In the genomic region with DNA sequence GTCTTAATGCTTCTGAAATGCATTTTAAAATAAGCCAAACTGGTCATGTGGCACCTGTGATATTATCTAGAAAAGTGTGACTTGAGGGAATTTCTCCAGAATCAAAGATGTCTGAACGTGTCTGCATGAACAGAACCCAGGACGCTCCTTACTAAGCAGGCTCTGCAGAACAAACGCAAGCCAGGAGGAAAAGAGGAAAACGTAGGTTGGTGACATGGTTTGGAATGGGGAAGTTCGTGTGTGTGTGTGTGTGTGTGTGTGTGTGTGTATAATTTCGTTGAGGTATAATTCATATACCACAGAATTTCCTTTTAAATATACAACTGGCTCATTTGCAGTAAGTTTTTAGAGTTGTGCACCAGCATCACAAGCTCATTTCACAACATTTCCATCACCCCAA, we compare ENCODE assay signal across 22 cellular contexts.
DNase-seq lines count a peak whose midpoint lies in the region; ATAC-seq, FAIRE-seq and TF ChIP-seq lines count a peak whose summit lies in the region.
"Had no signal": no experiment of that assay in that cellular context is flagged by ENCODE, and none has a peak within 500 bp of the region (broad histone marks: within the 10 kb centered on the region; RNA-seq: fewer than 3 reads in every experiment).

No MANE protein-coding gene starts in this region.

- peak overlapping the region; percentile 77 for H3K4me2 ChIP-seq in keratinocyte (ENCODE audit: control insufficient read depth, extremely low read depth, insufficient read depth, low read depth, low read length)

- H3K4me1 ChIP-seq in body of pancreas (peaks cover 7% of the 10 kb centered on the region), keratinocyte (ENCODE audit: control insufficient read depth, extremely low read depth, insufficient read depth, low read length) (peaks cover 19% of the 10 kb centered on the region)

- dilution Hi-C loops in keratinocyte (cut with MboI; ENCODE audit: extremely low pct_ligation_motif_present, low sequenced_read_pairs): no loop called here

- no peaks in the 10 kb centered on the region for H4K20me1 ChIP-seq in keratinocyte (ENCODE audit: control insufficient read depth, extremely low read depth, insufficient read depth, low read length)

- TF ChIP-seq POLR2A in body of pancreas (IDR thresholded peaks at IDR 0.05): no peak

- TF ChIP-seq CTCF in body of pancreas (IDR thresholded peaks at IDR 0.05) (no peak), keratinocyte (optimal IDR thresholded peaks at IDR 0.05 in 1 of 3, IDR thresholded peaks at IDR 0.05 in 1 of 3, conservative IDR thresholded peaks at IDR 0.05 in 1 of 3; ENCODE audit: extremely low read depth in 1 of 3, insufficient read depth in 2 of 3, low read length in 3 of 3) (no peak), type B pancreatic cell (conservative IDR thresholded peaks at IDR 0.05) (no peak), WERI-Rb-1 (IDR thresholded peaks at IDR 0.05; ENCODE audit: low read depth, low read length) (no peak)

- no peak overlapping the region for H3K4me3 ChIP-seq in body of pancreas
- peak overlapping the region in 1 of 3 experiments; percentile 56 for H3K4me3 ChIP-seq in keratinocyte (ENCODE audit: control insufficient read depth in 2 of 3, extremely low read depth in 1 of 3, insufficient read depth in 2 of 3, low read depth in 1 of 3, low read length in 3 of 3)
- no peak overlapping the region for H3K4me3 ChIP-seq in WERI-Rb-1 (ENCODE audit: low read depth, low read length)
- H3K4me3 ChIP-seq: GM23248 had no signal

- no peaks in the 10 kb centered on the region for H3K79me2 ChIP-seq in keratinocyte (ENCODE audit: control insufficient read depth, insufficient read depth, low read length)

- 36 to 50% methylated on average over 6 of the region's 6 CpGs for WGBS in body of pancreas, 2 donors

- peak; percentile 40 for ATAC-seq in body of pancreas
- ATAC-seq in GM21786 (IDR thresholded peaks at IDR 0.05; ENCODE audit: unreplicated experiment): no peak
- ATAC-seq: SK-N-SH treated with all-trans-retinoic acid at 6 μM for 48 hours had no signal

- peaks cover 6% of the 10 kb centered on the region for H3K27me3 Mint-ChIP-seq in type B pancreatic cell
- H3K27me3 Mint-ChIP-seq: IgD-negative memory B cell had no signal

- peak overlapping the region; percentile 99 for H3K27ac Mint-ChIP-seq in type B pancreatic cell
- H3K27ac Mint-ChIP-seq: CD4-positive, CD25-positive, alpha-beta regulatory T cell; IgD-negative memory B cell had no signal

- H3K36me3 ChIP-seq in body of pancreas (replicated peaks in 1 of 2; ENCODE audit: insufficient read depth in 1 of 2, low read depth in 2 of 2): no peaks in the 10 kb centered on the region
- no peaks in the 10 kb centered on the region for H3K36me3 ChIP-seq in keratinocyte (ENCODE audit: control insufficient read depth in 2 of 2, extremely low read depth in 1 of 2, insufficient read depth in 2 of 2, low read length in 2 of 2)
- no peaks in the 10 kb centered on the region for H3K36me3 ChIP-seq in WERI-Rb-1

- H3K9me3 ChIP-seq in body of pancreas: no peaks in the 10 kb centered on the region
- H3K9me3 ChIP-seq in keratinocyte (ENCODE audit: control insufficient read depth, low read depth, low read length): no peaks in the 10 kb centered on the region
- no peaks in the 10 kb centered on the region for H3K9me3 ChIP-seq in WERI-Rb-1 (ENCODE audit: severe bottlenecking)

- H3K27me3 ChIP-seq in body of pancreas: no peaks in the 10 kb centered on the region
- H3K27me3 ChIP-seq in keratinocyte (ENCODE audit: control insufficient read depth, extremely low read depth, insufficient read depth, low read length): no peaks in the 10 kb centered on the region
- H3K27me3 ChIP-seq in WERI-Rb-1 (ENCODE audit: insufficient read depth, low read depth, severe bottlenecking): no peaks in the 10 kb centered on the region

- peak overlapping the region; percentile 22 for H3K9ac ChIP-seq in keratinocyte (ENCODE audit: control insufficient read depth, extremely low read depth, insufficient read depth, low read length)
- H3K9ac ChIP-seq: GM23248 had no signal

- H3K4me3 Mint-ChIP-seq in type B pancreatic cell: peak overlapping the region; percentile 74
- H3K4me3 Mint-ChIP-seq: CD4-positive, CD25-positive, alpha-beta regulatory T cell; IgD-negative memory B cell had no signal

- intact Hi-C loops in body of pancreas (cut with DNase I): no loop called here

- peaks cover 3% of the 10 kb centered on the region for H3K9me3 Mint-ChIP-seq in type B pancreatic cell

- peak overlapping the region; percentile 74 for H2AFZ ChIP-seq in keratinocyte (ENCODE audit: control insufficient read depth, low read length)
- H2AFZ ChIP-seq: GM23248 had no signal

- H3K27ac ChIP-seq in body of pancreas (peak overlapping the region in 2 of 4 donors; percentile 33 to 46), keratinocyte (ENCODE audit: control insufficient read depth, insufficient read depth, low read length) (peak overlapping the region; percentile 53), WERI-Rb-1 (no peak overlapping the region)
- H3K27ac ChIP-seq: GM23248 had no signal

- peak; percentile 4 for DNase-seq in KBM-7
- no peak for DNase-seq in body of pancreas
- no peak for DNase-seq in keratinocyte (ENCODE audit: low read depth, low spot score)
- DNase-seq in type B pancreatic cell (ENCODE audit: extremely low spot score, unreplicated experiment): no peak
- no peak for DNase-seq in KG1 (lab: John Stamatoyannopoulos, UW)
- DNase-seq in WERI-Rb-1: no peak
- DNase-seq: ACHN; CD4-positive, CD25-positive, alpha-beta regulatory T cell; DMS79; GM23248; HCEC 1CT; NCI-H1048; NCI-H1436 treated with DMSO at 0.1 percent for 48 hours; NCI-H2107; NCI-H2227 treated with DMSO at 0.1 percent for 48 hours; NCI-H524 treated with DMSO at 0.1 percent for 48 hours; SHP77 had no signal

- no peaks in the 10 kb centered on the region for H3K9me1 ChIP-seq in keratinocyte (ENCODE audit: control insufficient read depth, extremely low read depth, insufficient read depth, low read length)

- no peaks in the 10 kb centered on the region for H3K36me3 Mint-ChIP-seq in type B pancreatic cell
- H3K36me3 Mint-ChIP-seq: CD4-positive, CD25-positive, alpha-beta regulatory T cell had no signal

- H3K4me1 Mint-ChIP-seq in type B pancreatic cell (ENCODE audit: unreplicated experiment): peaks cover 4% of the 10 kb centered on the region
- H3K4me1 Mint-ChIP-seq: CD4-positive, CD25-positive, alpha-beta regulatory T cell; IgD-negative memory B cell had no signal

- no peak for FAIRE-seq in keratinocyte (lab: Jason Lieb, UNC)
- FAIRE-seq: G401.6, RCC 7860 had no signal

- in situ Hi-C loops in KBM-7 (cut with MboI; ENCODE audit: low pct_unique_long_range_greater_than_20kb, low sequenced_read_pairs): no loop called here
